In genomic region chr13:23472189-23472588, GRCh38 we compare ENCODE assay signal across 28 cellular contexts.
"Had no signal": no experiment of that assay in that cellular context is flagged by ENCODE, and none has a peak within 500 bp of the region (broad histone marks: within the 10 kb centered on the region; RNA-seq: fewer than 3 reads in every experiment).

No MANE protein-coding gene starts in this region.

- H3K4me2 ChIP-seq: hepatocyte had no signal

- H3K4me3 Mint-ChIP-seq: dendritic cell treated with granulocyte-macrophage colony-stimulating factor and Interleukin-4, amounts not matched to agents 40 ng/mL and 50 ng/mL, for 4 days; mesothelial cell of epicardium; naive B cell; natural killer cell treated with Interleukin-12 subunit alpha and Interleukin-12 subunit beta and Interleukin-15 and Interleukin-18, amount 100 ng/mL, for 72 hours; stimulated activated effector memory CD8-positive, alpha-beta T cell treated with anti-CD3 and anti-CD28 coated beads, Interleukin-12 subunit alpha, Interleukin-12 subunit beta, amount 100 ng/mL, for 72 hours had no signal

- H3K4me1 ChIP-seq: colonic mucosa, foreskin keratinocyte had no signal

- H2AFZ ChIP-seq: hepatocyte had no signal

- FAIRE-seq: endothelial cell of umbilical vein, urothelium cell line had no signal

- H3K9me3 ChIP-seq: colonic mucosa, esophagus squamous epithelium, gastroesophageal sphincter, heart left ventricle, left lung, mucosa of descending colon, psoas muscle, sigmoid colon, stomach, tibial artery, upper lobe of left lung had no signal

- H3K36me3 Mint-ChIP-seq: naive B cell; natural killer cell treated with Interleukin-12 subunit alpha and Interleukin-12 subunit beta and Interleukin-15 and Interleukin-18, amount 100 ng/mL, for 72 hours; stimulated activated effector memory CD8-positive, alpha-beta T cell treated with anti-CD3 and anti-CD28 coated beads, Interleukin-12 subunit alpha, Interleukin-12 subunit beta, amount 100 ng/mL, for 72 hours had no signal

- H3K27ac Mint-ChIP-seq: dendritic cell treated with granulocyte-macrophage colony-stimulating factor and Interleukin-4, amounts not matched to agents 40 ng/mL and 50 ng/mL, for 4 days; mesothelial cell of epicardium; naive B cell; natural killer cell treated with Interleukin-12 subunit alpha and Interleukin-12 subunit beta and Interleukin-15 and Interleukin-18, amount 100 ng/mL, for 72 hours; stimulated activated effector memory CD8-positive, alpha-beta T cell treated with anti-CD3 and anti-CD28 coated beads, Interleukin-12 subunit alpha, Interleukin-12 subunit beta, amount 100 ng/mL, for 72 hours had no signal

- H3K9me3 Mint-ChIP-seq: dendritic cell treated with granulocyte-macrophage colony-stimulating factor and Interleukin-4, amounts not matched to agents 40 ng/mL and 50 ng/mL, for 4 days; naive B cell; natural killer cell treated with Interleukin-12 subunit alpha and Interleukin-12 subunit beta and Interleukin-15 and Interleukin-18, amount 100 ng/mL, for 72 hours; stimulated activated effector memory CD8-positive, alpha-beta T cell treated with anti-CD3 and anti-CD28 coated beads, Interleukin-12 subunit alpha, Interleukin-12 subunit beta, amount 100 ng/mL, for 72 hours had no signal

- DNase-seq: colonic mucosa; effector memory CD4-positive, alpha-beta T cell; esophagus squamous epithelium; foreskin keratinocyte; heart left ventricle; left cardiac atrium; left lung; mesenchymal stem cell; mucosa of descending colon; naive B cell; nucleus accumbens; psoas muscle; right cardiac atrium; sigmoid colon; stimulated activated CD4-positive, alpha-beta T cell treated with anti-CD3 and anti-CD28 coated beads, Interleukin-2, amount 100 ng/mL, for 24 hours; stimulated activated CD4-positive, alpha-beta T cell treated with anti-CD3 and anti-CD28 coated beads, Interleukin-4, amount 100 ng/mL, for 24 hours; stimulated activated naive CD4-positive, alpha-beta T cell treated with Interleukin-2 at 50 U/mL for 16 hours; stomach; tibial artery; upper lobe of left lung had no signal

- H3K79me2 ChIP-seq: hepatocyte had no signal

- H3K4me3 ChIP-seq: colonic mucosa, esophagus squamous epithelium, gastroesophageal sphincter, heart left ventricle, hepatocyte, left lung, mucosa of descending colon, psoas muscle, sigmoid colon, stomach, tibial artery, upper lobe of left lung had no signal

- H3K27ac ChIP-seq: colonic mucosa, esophagus squamous epithelium, foreskin keratinocyte, gastroesophageal sphincter, heart left ventricle, hepatocyte, left lung, psoas muscle, stomach, tibial artery, upper lobe of left lung had no signal

- H3K27me3 ChIP-seq: colonic mucosa, esophagus squamous epithelium, foreskin keratinocyte, gastroesophageal sphincter, heart left ventricle, hepatocyte, left lung, sigmoid colon, stomach, tibial artery, upper lobe of left lung had no signal

- H3K36me3 ChIP-seq: colonic mucosa, esophagus squamous epithelium, gastroesophageal sphincter, heart left ventricle, left lung, sigmoid colon, stomach, tibial artery, upper lobe of left lung had no signal
